ENCODE assay signal across 16 cellular contexts in the genomic region with DNA sequence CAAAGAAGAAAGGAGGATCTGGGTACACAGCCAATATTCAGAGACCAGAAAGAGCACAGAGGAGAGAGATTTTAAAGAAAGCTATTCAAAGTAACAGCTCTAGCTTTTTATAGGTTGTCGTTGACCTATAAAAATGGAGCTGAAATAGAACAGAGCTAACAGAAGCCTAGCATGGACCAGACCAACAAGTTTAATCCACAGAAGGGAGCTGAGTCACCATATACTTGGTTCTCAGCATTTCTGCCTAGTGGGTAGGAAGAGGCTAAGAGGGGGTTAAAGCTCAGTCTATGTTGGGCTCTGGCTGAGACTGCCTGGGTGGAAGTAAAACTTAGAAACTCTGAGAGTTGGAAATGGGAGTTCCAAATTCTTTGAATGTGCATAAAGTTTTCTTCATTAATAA.
DNase-seq lines count a peak whose midpoint lies in the region; ATAC-seq and TF ChIP-seq lines count a peak whose summit lies in the region.
"Had no signal": no experiment of that assay in that cellular context is flagged by ENCODE, and none has a peak within 500 bp of the region (broad histone marks: within the 10 kb centered on the region; RNA-seq: fewer than 3 reads in every experiment).

No MANE protein-coding gene starts in this region.

- WGBS in right cardiac atrium: 58% methylated on average over 1 of the region's 1 CpG

- H3K9me3 ChIP-seq in right cardiac atrium (ENCODE audit: control insufficient read depth, low read length): no peaks in the 10 kb centered on the region
- H3K9me3 ChIP-seq: SK-N-SH, upper lobe of right lung had no signal

- ATAC-seq in right cardiac atrium: peak; percentile 42 to 52
- ATAC-seq: left lobe of liver; stimulated activated naive B cell treated with anti-CD40 and anti-IgM and Interleukin-4, amounts not matched to agents 10 μg/mL and 1 μg/mL and 100 μg/mL, for 72 hours; upper lobe of right lung had no signal

- intact Hi-C loops in right cardiac atrium (cut with DNase I): no loop called here

- H3K4me1 ChIP-seq in right cardiac atrium (ENCODE audit: control insufficient read depth, insufficient read depth, low read length): no peaks in the 10 kb centered on the region
- H3K4me1 ChIP-seq: upper lobe of right lung had no signal

- H3K27ac ChIP-seq in right cardiac atrium (ENCODE audit: low read length): peak overlapping the region; percentile 27
- H3K27ac ChIP-seq: brain microvascular endothelial cell, upper lobe of right lung, WERI-Rb-1 had no signal

- H3K27me3 ChIP-seq in right cardiac atrium (ENCODE audit: control insufficient read depth, insufficient read depth): no peaks in the 10 kb centered on the region
- H3K27me3 ChIP-seq: brain microvascular endothelial cell, upper lobe of right lung had no signal

- H3K4me3 ChIP-seq in cardiac fibroblast (replicated peaks in 1 of 2; ENCODE audit: low read depth in 2 of 2, low read length in 2 of 2) (no peak overlapping the region), right cardiac atrium (ENCODE audit: low read length) (no peak overlapping the region)
- H3K4me3 ChIP-seq: upper lobe of right lung had no signal

- DNase-seq in NCI-H2171 treated with DMSO at 0.1 percent for 48 hours (lab: John Stamatoyannopoulos, UW) (peak; percentile 13), NCI-H2171 (lab: John Stamatoyannopoulos, UW) (no peak), cardiac fibroblast (ENCODE audit: low read depth in 2 of 2) (peak; percentile 43 to 51), right cardiac atrium (no peak), superior temporal gyrus (ENCODE audit: extremely low spot score) (peak; percentile 53), HK-2 (ENCODE audit: unreplicated experiment) (no peak), cerebellar cortex (ENCODE audit: low spot score) (no peak), LoVo (ENCODE audit: low spot score) (no peak)
- DNase-seq: NCI-H1417; NCI-H345; SK-N-SH; stimulated activated naive B cell treated with anti-CD40 and anti-IgM and Interleukin-4, amounts not matched to agents 10 μg/mL and 1 μg/mL and 100 μg/mL, for 72 hours; upper lobe of right lung; WERI-Rb-1 had no signal

- TF ChIP-seq CTCF in cardiac fibroblast (IDR thresholded peaks at IDR 0.05; ENCODE audit: low read depth, low read length): no peak

Comparison
In these comparisons a context has a peak if more than half of its experiments do, and no peak if none do; other contexts are left out.
1. DNase-seq: peak in NCI-H2171 treated with DMSO at 0.1 percent for 48 hours (single experiment), cardiac fibroblast (2 of 2) and superior temporal gyrus (single experiment); none in NCI-H2171 (single experiment), right cardiac atrium (0 of 3), HK-2 (single experiment), cerebellar cortex (single experiment) and LoVo (single experiment).